Comparison of ENCODE assay signal across 8 cellular contexts in the genomic region with DNA sequence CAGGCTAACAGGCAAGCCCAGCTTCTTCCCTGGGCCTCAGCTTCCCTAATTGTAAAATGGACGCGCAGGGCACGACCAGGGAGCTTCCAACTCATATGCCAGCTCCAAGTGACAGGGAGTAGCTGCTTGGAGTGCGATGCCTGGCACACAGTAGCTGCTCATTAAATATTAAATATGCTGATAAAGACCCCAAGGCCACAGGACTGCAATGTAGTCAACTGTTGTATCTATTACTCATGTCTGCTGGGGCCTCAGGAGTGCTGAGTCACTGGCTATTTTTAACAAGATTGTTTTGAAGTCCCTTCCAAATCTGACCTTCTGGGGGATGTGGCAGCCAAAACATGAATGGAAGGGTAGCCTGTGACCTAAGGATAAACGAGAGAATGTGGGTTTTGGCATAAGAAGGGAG. TPM values are rescaled to one million over a fixed set of nuclear protein-coding genes. Genes with fewer than 3 reads are reported as not detected.
DNase-seq lines count a peak whose midpoint lies in the region; ATAC-seq and TF ChIP-seq lines count a peak whose summit lies in the region.

No MANE protein-coding gene starts in this region.

- no peak overlapping the region for H2BK5ac ChIP-seq in neuronal stem cell (ENCODE audit: low read length)

- H3K4me3 ChIP-seq in AG04450 (ENCODE audit: low read depth, low read length) (no peak overlapping the region), MG63 (no peak overlapping the region), breast epithelium (no peak overlapping the region), mucosa of descending colon (no peak overlapping the region), neuronal stem cell (ENCODE audit: low read length in 2 of 2) (peak overlapping the region in 1 of 2 donors; percentile 1)

- no peak overlapping the region for H3K14ac ChIP-seq in neuronal stem cell (ENCODE audit: low read length)

- peaks cover 62% of the 10 kb centered on the region for H3K36me3 ChIP-seq in MG63
- no peaks in the 10 kb centered on the region for H3K36me3 ChIP-seq in breast epithelium
- H3K36me3 ChIP-seq in mucosa of descending colon (ENCODE audit: low read depth) = no peaks in the 10 kb centered on the region
- H3K36me3 ChIP-seq in neuronal stem cell (replicated peaks in 1 of 2; ENCODE audit: control insufficient read depth in 2 of 2, insufficient read depth in 2 of 2, low read length in 2 of 2) = peaks cover 4 to 39% of the 10 kb centered on the region in 2 donors

- no peak overlapping the region for H4K91ac ChIP-seq in neuronal stem cell (ENCODE audit: low read depth, low read length, poor library complexity)

- ATAC-seq in mucosa of descending colon (peak; percentile 9), HG02610 (IDR thresholded peaks at IDR 0.05; ENCODE audit: unreplicated experiment) (no peak), HG02678 (IDR thresholded peaks at IDR 0.05; ENCODE audit: unreplicated experiment) (no peak)

- TF ChIP-seq CTCF in AG04450 (IDR thresholded peaks at IDR 0.05; ENCODE audit: low read depth, low read length) = no peak
- TF ChIP-seq CTCF in breast epithelium (IDR thresholded peaks at IDR 0.05) = no peak
- TF ChIP-seq CTCF in mucosa of descending colon (IDR thresholded peaks at IDR 0.05) = no peak

- no peaks in the 10 kb centered on the region for H3K4me1 ChIP-seq in breast epithelium
- H3K4me1 ChIP-seq in mucosa of descending colon (ENCODE audit: low read depth) = peaks cover 19% of the 10 kb centered on the region
- no peaks in the 10 kb centered on the region for H3K4me1 ChIP-seq in neuronal stem cell (ENCODE audit: control insufficient read depth in 2 of 2, insufficient read depth in 1 of 2, low read depth in 1 of 2, low read length in 2 of 2)

- H3K4ac ChIP-seq in neuronal stem cell (ENCODE audit: low read length) = no peak overlapping the region

- H2AFZ ChIP-seq in neuronal stem cell (ENCODE audit: low read length) = no peak overlapping the region

- no peak overlapping the region for H2AK5ac ChIP-seq in neuronal stem cell (ENCODE audit: low read depth, low read length)

- no peak overlapping the region for H3K23ac ChIP-seq in neuronal stem cell (ENCODE audit: low read depth, low read length, poor library complexity)

- no peak for TF ChIP-seq POLR2A in breast epithelium (IDR thresholded peaks at IDR 0.05)

- H4K8ac ChIP-seq in neuronal stem cell (ENCODE audit: low read depth, low read length) = no peak overlapping the region

- H3K4me2 ChIP-seq in neuronal stem cell (ENCODE audit: insufficient read depth, low read length, poor library complexity, severe bottlenecking) = no peak overlapping the region

- CTCF ChIA-PET in AG04450 (lab: Charles Lee) = interaction anchor here (1.0 to 15.2 kb wide), 5 partner anchors 13 to 63 kb away, joined by 3 to 174 read pairs (median 6); no protein-coding TSS in a partner anchor

- DNase-seq in AG04450 (ENCODE audit: low read depth, low spot score) (no peak), MG63 (peak; percentile 72), breast epithelium (ENCODE audit: low spot score in 2 of 2) (no peak), mucosa of descending colon (no peak), neuronal stem cell (ENCODE audit: low spot score) (no peak), T-helper 9 cell (no peak)

- H2BK120ac ChIP-seq in neuronal stem cell (ENCODE audit: low read depth, low read length) = no peak overlapping the region

- intact Hi-C loops in breast epithelium (cut with DNase I; ENCODE audit: low total_unique reads) (no loop called here), mucosa of descending colon (cut with DNase I, micrococcal nuclease) (no loop called here)

- no CpG with 5 or more reads among the region's 5 CpGs for WGBS in neuronal stem cell (ENCODE audit: extremely low coverage in 2 of 2, insufficient read length in 2 of 2, insufficient replicate concordance in 1 of 2), 2 donors

- H3K9me3 ChIP-seq in AG04450 (ENCODE audit: control insufficient read depth, insufficient read depth, low read length) = no peaks in the 10 kb centered on the region
- H3K9me3 ChIP-seq in MG63 = no peaks in the 10 kb centered on the region
- no peaks in the 10 kb centered on the region for H3K9me3 ChIP-seq in breast epithelium
- H3K9me3 ChIP-seq in mucosa of descending colon = no peaks in the 10 kb centered on the region
- no peaks in the 10 kb centered on the region for H3K9me3 ChIP-seq in neuronal stem cell (replicated peaks in 1 of 2; ENCODE audit: control insufficient read depth in 2 of 2, insufficient read depth in 1 of 2, low read depth in 1 of 2, low read length in 2 of 2)

- H3K18ac ChIP-seq in neuronal stem cell (ENCODE audit: low read length) = no peak overlapping the region

- POLR2A ChIA-PET in AG04450 (lab: Yijun Ruan, JAX) = interaction anchor here (1.1 kb wide), 1 partner anchor 13 kb away, joined by 4 read pairs; no protein-coding TSS in a partner anchor

- peak overlapping the region; percentile 65 for H3K27ac ChIP-seq in AG04450 (ENCODE audit: low read depth, low read length)
- H3K27ac ChIP-seq in breast epithelium = peak overlapping the region; percentile 54 to 74
- no peak overlapping the region for H3K27ac ChIP-seq in neuronal stem cell (replicated peaks; ENCODE audit: low read length)

- no peak overlapping the region for H3K9ac ChIP-seq in neuronal stem cell (ENCODE audit: low read depth, low read length, poor library complexity)

- no peak overlapping the region for H2BK12ac ChIP-seq in neuronal stem cell (ENCODE audit: low read length)

- peaks cover 3% of the 10 kb centered on the region for H3K79me1 ChIP-seq in neuronal stem cell (ENCODE audit: low read depth, low read length)

- H3K27me3 ChIP-seq in AG04450 (ENCODE audit: control insufficient read depth, insufficient read depth, low read length) (no peaks in the 10 kb centered on the region), MG63 (no peaks in the 10 kb centered on the region), breast epithelium (no peaks in the 10 kb centered on the region), neuronal stem cell (ENCODE audit: control insufficient read depth in 3 of 3, insufficient read depth in 3 of 3, low read depth in 1 of 3, low read length in 3 of 3) (no peaks in the 10 kb centered on the region)

- no peak overlapping the region for H2BK15ac ChIP-seq in neuronal stem cell (ENCODE audit: low read length)

RNA-seq across cellular contexts. Expression of gene TNIP1, which starts 17.7 kb away (rescaled TPM):
- 42.6 and 49.2 TPM in 2 replicates for polyA plus RNA-seq in AG04450 (2011; rRNA removed)
- 67.8 and 79.9 TPM in 2 replicates for polyA minus RNA-seq in AG04450 (2011; rRNA and poly(A)+ RNA removed)
- total RNA-seq in MG63 (2014; rRNA removed; shearing (Covaris generic); ENCODE audit: low replicate concordance) = 74.2 and 76.6 TPM in 2 replicates
- 100 to 1,000 TPM in 1 of 3 donors, 10 to 100 TPM in 2; 65.3 to 221 (median 91.8) TPM for total RNA-seq in breast epithelium
- 100 to 1,000 TPM; 140 to 218 (median 156) TPM for total RNA-seq in mucosa of descending colon
- 23.9 TPM for polyA plus RNA-seq in neuronal stem cell (2013, experiment 1 of 2)
- polyA plus RNA-seq in neuronal stem cell (2013, experiment 2 of 2) = 23.0 TPM

RNA-seq across cellular contexts. Expression of gene GPX3, which starts 42.7 kb away (rescaled TPM):
- 3.7 TPM in 2 replicates for polyA plus RNA-seq in AG04450 (2011; rRNA removed)
- 1.6 and 2.8 TPM in 2 replicates for polyA minus RNA-seq in AG04450 (2011; rRNA and poly(A)+ RNA removed)
- 2.3 and 5.6 TPM in 2 replicates for total RNA-seq in MG63 (2014; rRNA removed; shearing (Covaris generic); ENCODE audit: low replicate concordance)
- total RNA-seq in breast epithelium (1,000 to 10,000 TPM; 1,215 to 5,290 (median 2,830) TPM), mucosa of descending colon (100 to 1,000 TPM in 2 of 3 donors, 10 to 100 TPM in 1; 44.6 to 460 (median 147) TPM)
- 17.7 TPM for polyA plus RNA-seq in neuronal stem cell (2013, experiment 1 of 2)
- 16.6 TPM for polyA plus RNA-seq in neuronal stem cell (2013, experiment 2 of 2)
